In the genomic region with DNA sequence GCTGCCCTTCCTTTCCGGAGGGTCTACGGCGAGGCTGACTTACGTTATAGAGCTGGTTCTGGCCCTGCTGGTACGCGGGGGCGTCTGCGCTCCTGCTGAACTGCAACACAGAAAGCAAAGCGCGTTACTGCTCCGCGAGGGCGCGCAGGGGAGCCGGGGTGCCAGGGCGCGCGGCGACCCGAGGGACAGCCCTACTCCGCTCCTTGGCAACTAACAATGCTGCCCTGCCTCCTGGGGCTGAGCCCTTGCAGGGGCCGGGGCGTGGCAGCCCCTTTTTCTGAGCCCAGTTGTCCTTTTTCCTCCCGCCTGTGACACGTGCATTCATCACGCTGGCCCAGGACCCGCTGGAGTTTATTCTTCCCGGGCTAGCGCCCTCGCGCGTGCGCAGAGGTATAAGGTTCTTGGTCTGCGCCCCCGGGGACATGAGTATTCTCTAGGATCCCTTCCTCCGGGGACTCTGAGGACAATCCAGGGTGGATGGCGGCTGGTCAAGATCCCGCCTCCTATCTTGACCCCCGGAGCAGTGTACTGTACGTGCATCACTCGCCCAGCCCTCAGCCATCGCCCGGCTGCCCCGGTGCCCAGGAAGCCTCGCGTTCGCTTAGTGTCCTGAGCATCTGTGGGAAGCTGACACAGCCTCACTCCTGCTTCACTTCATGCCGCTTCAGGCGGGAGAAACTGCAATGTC, we compare ENCODE assay signal across 8 cellular contexts.
DNase-seq lines count a peak whose midpoint lies in the region; ATAC-seq and TF ChIP-seq lines count a peak whose summit lies in the region.

No MANE protein-coding gene starts in this region.

- H3K36me3 Mint-ChIP-seq in naive thymus-derived CD4-positive, alpha-beta T cell: peaks cover 11 to 37% (median 34%) of the 10 kb centered on the region in 5 donors

- DNase-seq in NCI-H2171 treated with DMSO at 0.1 percent for 48 hours (lab: John Stamatoyannopoulos, UW): peak; percentile 16
- DNase-seq in NCI-H2171 (lab: John Stamatoyannopoulos, UW): no peak
- DNase-seq in fibroblast of mammary gland (ENCODE audit: low read depth): peak; percentile 37
- peak in 6 of 9 donors; percentile 40 to 56 (median 50) for DNase-seq in naive thymus-derived CD4-positive, alpha-beta T cell
- peak in 1 of 2 donors; percentile 81 for DNase-seq in aorta
- DNase-seq in KBM-7: no peak

- 3 to 4% methylated on average over 45 to 49 of the region's 49 CpGs for WGBS in aorta, 2 donors

- peak overlapping the region in 9 of 10 donors; percentile 50 to 86 (median 78) for H3K4me3 Mint-ChIP-seq in naive thymus-derived CD4-positive, alpha-beta T cell

- H3K27ac ChIP-seq in HUES48 (ENCODE audit: low read depth, low read length): no peak overlapping the region
- H3K27ac ChIP-seq in naive thymus-derived CD4-positive, alpha-beta T cell (ENCODE audit: low read depth, low read length): peak overlapping the region; percentile 57
- no peak overlapping the region for H3K27ac ChIP-seq in aorta (ENCODE audit: low read depth in 1 of 2, low read length in 2 of 2)

- TF ChIP-seq CTCF in WI38 (IDR thresholded peaks at IDR 0.05; ENCODE audit: low read depth, low read length) (no peak), fibroblast of mammary gland (conservative IDR thresholded peaks at IDR 0.05; ENCODE audit: control insufficient read depth, insufficient read depth, low read depth, low read length) (peak; percentile 17)

- H3K9ac ChIP-seq in HUES48 (ENCODE audit: low read depth, low read length): 0 out of 2 replicates have a peak overlapping the region, but pooled peaks have one; percentile 18

- peaks cover 54 to 92% (median 90%) of the 10 kb centered on the region in 7 donors for H3K4me1 Mint-ChIP-seq in naive thymus-derived CD4-positive, alpha-beta T cell

- H3K27me3 Mint-ChIP-seq in naive thymus-derived CD4-positive, alpha-beta T cell: no peaks in the 10 kb centered on the region

- peaks cover 37% of the 10 kb centered on the region for H3K27me3 ChIP-seq in HUES48 (ENCODE audit: control insufficient read depth, insufficient read depth, low read length)
- no peaks in the 10 kb centered on the region for H3K27me3 ChIP-seq in naive thymus-derived CD4-positive, alpha-beta T cell (ENCODE audit: control insufficient read depth in 2 of 2, insufficient read depth in 2 of 2, low read length in 2 of 2)
- H3K27me3 ChIP-seq in aorta (ENCODE audit: control insufficient read depth in 1 of 2, insufficient read depth in 2 of 2, low read length in 1 of 2): no peaks in the 10 kb centered on the region

- in situ Hi-C loops in KBM-7 (cut with MboI; ENCODE audit: low pct_unique_long_range_greater_than_20kb, low sequenced_read_pairs): no loop called here

- H3K27ac Mint-ChIP-seq in naive thymus-derived CD4-positive, alpha-beta T cell: peak overlapping the region; percentile 66 to 96 (median 92)

- H3K36me3 ChIP-seq in HUES48 (ENCODE audit: control insufficient read depth, insufficient read depth, low read length) (no peaks in the 10 kb centered on the region), aorta (ENCODE audit: control insufficient read depth in 1 of 2, insufficient read depth in 2 of 2, low read length in 1 of 2) (no peaks in the 10 kb centered on the region)
- H3K36me3 ChIP-seq in naive thymus-derived CD4-positive, alpha-beta T cell (ENCODE audit: control insufficient read depth in 2 of 3, insufficient read depth in 3 of 3, low read length in 3 of 3): peaks cover 18 to 78% (median 25%) of the 10 kb centered on the region in 3 experiments

- intact Hi-C loops in naive thymus-derived CD4-positive, alpha-beta T cell (cut with micrococcal nuclease): loop anchor here in 1 of 2 donors (1.0 kb wide), 1 partner anchor 8 kb away; no protein-coding TSS in a partner anchor
- intact Hi-C loops in aorta (cut with DNase I): no loop called here

- peak; percentile 30 for ATAC-seq in naive thymus-derived CD4-positive, alpha-beta T cell
- peak; percentile 37 for ATAC-seq in aorta (ENCODE audit: low FRiP score)

- POLR2A ChIA-PET in naive thymus-derived CD4-positive, alpha-beta T cell (lab: Charles Lee): interaction anchor here (0.5 to 11.9 kb wide), 14 partner anchors 8 to 79 kb away, joined by 3 to 281 read pairs (median 6); a partner anchor contains a TSS

- no peaks in the 10 kb centered on the region for H3K9me3 Mint-ChIP-seq in naive thymus-derived CD4-positive, alpha-beta T cell

- CTCF ChIA-PET in naive thymus-derived CD4-positive, alpha-beta T cell (lab: Charles Lee): interaction anchor here (1.1 to 4.8 kb wide), 9 partner anchors 8 to 178 kb away, joined by 3 to 30 read pairs (median 5); a partner anchor contains a TSS

- no peaks in the 10 kb centered on the region for H3K9me3 ChIP-seq in HUES48 (ENCODE audit: control insufficient read depth, insufficient read depth, low read length)
- H3K9me3 ChIP-seq in naive thymus-derived CD4-positive, alpha-beta T cell (ENCODE audit: control insufficient read depth in 2 of 3, low read length in 3 of 3): no peaks in the 10 kb centered on the region
- no peaks in the 10 kb centered on the region for H3K9me3 ChIP-seq in aorta (ENCODE audit: control insufficient read depth, low read length)

- peaks cover 5% of the 10 kb centered on the region; the same call in 1 of the 2 replicates for H3K4me1 ChIP-seq in HUES48 (ENCODE audit: control insufficient read depth, insufficient read depth, low read length)
- H3K4me1 ChIP-seq in naive thymus-derived CD4-positive, alpha-beta T cell (ENCODE audit: control insufficient read depth in 2 of 2, insufficient read depth in 2 of 2, low read length in 2 of 2): peaks cover 45 to 77% of the 10 kb centered on the region in 2 donors
- H3K4me1 ChIP-seq in aorta (ENCODE audit: control insufficient read depth in 1 of 2, insufficient read depth in 2 of 2, low read length in 2 of 2): no peaks in the 10 kb centered on the region

- H3K4me3 ChIP-seq in HUES48 (ENCODE audit: low read depth, low read length) (peak overlapping the region; percentile 65), WI38 (ENCODE audit: low read depth, low read length) (peak overlapping the region; percentile 44), fibroblast of mammary gland (ENCODE audit: control insufficient read depth, low read depth, low read length) (peak overlapping the region; percentile 27), aorta (ENCODE audit: low read length in 2 of 2) (peak overlapping the region in 1 of 2 donors; percentile 15)
- no peak overlapping the region for H3K4me3 ChIP-seq in naive thymus-derived CD4-positive, alpha-beta T cell (ENCODE audit: low read length)

Comparison
In these comparisons a context has a peak if more than half of its experiments do, and no peak if none do; other contexts are left out.
1. DNase-seq: peak in NCI-H2171 treated with DMSO at 0.1 percent for 48 hours (single experiment), fibroblast of mammary gland (single experiment) and naive thymus-derived CD4-positive, alpha-beta T cell (6 of 9); none in NCI-H2171 (single experiment) and KBM-7 (single experiment).